34 cellular contexts compared by ENCODE assay signal in the genomic region with DNA sequence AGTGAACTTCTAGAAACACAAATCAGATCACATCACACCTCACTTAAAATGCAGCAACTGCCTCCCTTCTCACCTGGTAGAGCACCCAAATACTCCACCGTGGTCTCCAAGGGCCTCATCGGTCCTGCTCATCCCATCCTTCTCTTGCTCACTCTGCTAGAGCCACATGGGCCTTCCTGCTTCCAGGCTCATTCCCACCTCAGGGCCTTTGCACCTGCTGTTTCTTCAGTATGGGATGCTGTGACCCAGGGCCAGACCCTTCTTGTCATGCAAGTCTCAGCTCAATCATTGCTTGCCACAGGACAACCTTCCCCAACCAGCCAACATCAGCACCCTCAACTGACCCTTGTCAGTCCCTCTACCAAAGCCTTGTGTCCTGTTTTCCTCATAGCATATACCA.
"Had no signal": no experiment of that assay in that cellular context is flagged by ENCODE, and none has a peak within 500 bp of the region (broad histone marks: within the 10 kb centered on the region; RNA-seq: fewer than 3 reads in every experiment).

No MANE protein-coding gene starts in this region.

- H3K4me3 ChIP-seq: MG63 had no signal

- H3K36me3 ChIP-seq: MG63 had no signal

- H3K9ac ChIP-seq: KMS-11 had no signal

- H3K27me3 ChIP-seq: MG63 had no signal

- H3K27ac ChIP-seq: KMS-11 had no signal

- H3K4me2 ChIP-seq: KMS-11 had no signal

- DNase-seq: Karpas-422, Kasumi-1, MG63, MM.1S, MV-4-11, NCI-H1048, NCI-H1092, NCI-H1092 treated with DMSO at 0.1 percent for 48 hours, NCI-H1105, NCI-H1105 treated with DMSO at 0.1 percent for 48 hours, NCI-H1417, NCI-H1417 treated with DMSO at 0.1 percent for 48 hours, NCI-H1436, NCI-H1436 treated with DMSO at 0.1 percent for 48 hours, NCI-H146, NCI-H1694, NCI-H1694 treated with DMSO at 0.1 percent for 48 hours, NCI-H187, NCI-H187 treated with DMSO at 0.1 percent for 48 hours, NCI-H1930, NCI-H2029, NCI-H2029 treated with DMSO at 0.1 percent for 48 hours, NCI-H2081, NCI-H2081 treated with DMSO at 0.1 percent for 48 hours, NCI-H2107, NCI-H2171, NCI-H2171 treated with DMSO at 0.1 percent for 48 hours, NCI-H2227 treated with DMSO at 0.1 percent for 48 hours, NCI-H226, NCI-H345, NCI-H446, NCI-H446 treated with DMSO at 0.1 percent for 48 hours, NCI-H510A had no signal

- H3K9me3 ChIP-seq: MG63 had no signal
